ENCODE assay signal across 2 cellular contexts in the genomic region with DNA sequence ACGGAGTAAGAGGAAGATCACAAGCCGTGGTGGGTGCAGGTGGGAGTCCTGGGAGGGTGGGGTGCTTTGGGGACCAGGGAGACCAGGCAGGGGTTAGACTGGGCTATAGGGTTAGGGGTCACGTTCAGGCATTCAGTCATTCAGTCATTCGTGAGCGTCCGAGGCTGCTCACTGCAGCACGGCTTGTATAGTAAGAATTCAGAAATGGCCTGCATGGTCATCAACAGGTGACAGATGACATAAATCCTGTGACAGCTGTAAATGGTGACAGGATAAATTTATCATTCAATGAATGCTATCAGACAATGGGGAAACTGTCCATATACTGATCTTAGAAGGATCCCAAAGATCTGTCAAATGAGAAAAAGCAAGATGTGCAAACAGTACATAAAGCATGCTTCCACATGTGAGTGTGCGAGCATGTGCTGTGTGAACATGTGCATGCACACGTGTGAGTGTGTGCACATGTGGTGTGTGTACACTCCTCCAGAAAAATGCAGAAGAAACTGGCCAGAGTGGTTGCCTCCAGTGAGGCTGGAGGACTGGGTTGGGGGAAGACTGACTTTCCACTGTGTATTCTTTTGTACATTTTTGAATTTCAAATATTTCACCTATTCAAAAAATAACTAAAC.
A peak's percentile ranks its signal among the peaks of the same experiment; 100 is the strongest.
TF ChIP-seq lines count a peak whose summit lies in the region.

No MANE protein-coding gene starts in this region.

TF ChIP-seq in HEK293, 187 proteins besides CTCF, POLR2A, EP300 and RAD21:
- TF ChIP-seq GLIS2 (tag by site-specific recombination; IDR thresholded peaks at IDR 0.05), result no peak
- TF ChIP-seq SCRT2 (tag by site-specific recombination; IDR thresholded peaks at IDR 0.05), result peak; percentile 82
- no peak for TF ChIP-seq ZSCAN16 (tag by site-specific recombination; IDR thresholded peaks at IDR 0.05)
- no peak for TF ChIP-seq ZNF473 (tag by site-specific recombination; IDR thresholded peaks at IDR 0.05)
- no peak for TF ChIP-seq TSHZ1 (tag by site-specific recombination; IDR thresholded peaks at IDR 0.05; ENCODE audit: borderline replicate concordance)
- TF ChIP-seq MZF1 (tag by site-specific recombination; IDR thresholded peaks at IDR 0.05; ENCODE audit: borderline replicate concordance), result no peak
- no peak for TF ChIP-seq ZSCAN30 (tag by site-specific recombination; IDR thresholded peaks at IDR 0.05)
- TF ChIP-seq SCRT1 (tag by site-specific recombination; IDR thresholded peaks at IDR 0.05; ENCODE audit: borderline replicate concordance), result 0 out of 2 replicates have a peak, but pooled peaks have one; percentile 18

TF ChIP-seq in endothelial cell of umbilical vein, 7 proteins besides CTCF, POLR2A, EP300 and RAD21:
- TF ChIP-seq MAX (IDR thresholded peaks at IDR 0.05; ENCODE audit: insufficient read depth, insufficient read length), result peak; percentile 44
- no peak for TF ChIP-seq GATA2 (IDR thresholded peaks at IDR 0.05; ENCODE audit: insufficient read depth, insufficient read length, low read depth, low read length)
TF ChIP-seq in endothelial cell of umbilical vein: peak in this region for 1.
